10 cellular contexts compared by ENCODE assay signal in genomic region chr7:134780166-134780853, GRCh38. TPM values are rescaled to one million over a fixed set of nuclear protein-coding genes. Genes with fewer than 3 reads are reported as not detected.
DNase-seq lines count a peak whose midpoint lies in the region; TF ChIP-seq lines count a peak whose summit lies in the region.
"Had no signal": no experiment of that assay in that cellular context is flagged by ENCODE, and none has a peak within 500 bp of the region (broad histone marks: within the 10 kb centered on the region; RNA-seq: fewer than 3 reads in every experiment).

No MANE protein-coding gene starts in this region.

- H3K27ac ChIP-seq in tibial artery: peak overlapping the region; percentile 89 to 94

- intact Hi-C loops in tibial artery (cut with DNase I; ENCODE audit: low total_unique reads): loop anchor here (2.0 to 5.0 kb wide), 2 partner anchors 56 to 57 kb away; no protein-coding TSS in a partner anchor

- peak overlapping the region; percentile 98 for H3K4me3 Mint-ChIP-seq in endothelial cell (ENCODE audit: unreplicated experiment)
- H3K4me3 Mint-ChIP-seq: dendritic cell treated with granulocyte-macrophage colony-stimulating factor and Interleukin-4, amounts not matched to agents 40 ng/mL and 50 ng/mL, for 4 days had no signal

- peak overlapping the region; percentile 73 for H3K9ac ChIP-seq in NT2/D1 (ENCODE audit: insufficient read length, low read depth)

- no peak for TF ChIP-seq CTCF in endothelial cell (IDR thresholded peaks at IDR 0.05; ENCODE audit: unreplicated experiment)
- no peak for TF ChIP-seq CTCF in tibial artery (IDR thresholded peaks at IDR 0.05)

- peaks cover 5% of the 10 kb centered on the region for H3K27me3 Mint-ChIP-seq in endothelial cell (ENCODE audit: unreplicated experiment)

- peaks cover 50% of the 10 kb centered on the region for H3K36me3 ChIP-seq in NT2/D1 (ENCODE audit: insufficient read depth, insufficient read length, low read length)
- peaks cover 0 to 10% (median 0%) of the 10 kb centered on the region in 3 donors for H3K36me3 ChIP-seq in tibial artery

- no peaks in the 10 kb centered on the region for H3K27me3 ChIP-seq in NT2/D1 (ENCODE audit: insufficient read depth, insufficient read length)
- H3K27me3 ChIP-seq in tibial artery: no peaks in the 10 kb centered on the region

- no peaks in the 10 kb centered on the region for H3K9me3 Mint-ChIP-seq in endothelial cell (ENCODE audit: unreplicated experiment)
- H3K9me3 Mint-ChIP-seq: dendritic cell treated with granulocyte-macrophage colony-stimulating factor and Interleukin-4, amounts not matched to agents 40 ng/mL and 50 ng/mL, for 4 days had no signal

- H3K36me3 Mint-ChIP-seq in endothelial cell (ENCODE audit: low read depth, unreplicated experiment): peaks cover 11% of the 10 kb centered on the region

- H3K4me3 ChIP-seq in NT2/D1 (ENCODE audit: insufficient read length, low read depth): peak overlapping the region; percentile 45
- H3K4me3 ChIP-seq in tibial artery: peak overlapping the region; percentile 67 to 70

- DNase-seq in NT2/D1 (ENCODE audit: low read depth, low spot score) (no peak), endothelial cell (ENCODE audit: low spot score) (no peak), lung microvascular endothelial cell (ENCODE audit: low read depth in 2 of 2) (peak; percentile 19 to 42), tibial artery (no peak), COLO668 (lab: John Stamatoyannopoulos, UW; ENCODE audit: unreplicated experiment) (no peak), NCI-H345 (lab: John Stamatoyannopoulos, UW) (no peak), NCI-H1694 treated with DMSO at 0.1 percent for 48 hours (lab: John Stamatoyannopoulos, UW) (no peak)
- no peak for DNase-seq in activated naive CD4-positive, alpha-beta T cell treated with Interleukin-2 at 50 U/mL for 16 hours
- DNase-seq: NCI-H1092 treated with DMSO at 0.1 percent for 48 hours had no signal

- H3K4me1 ChIP-seq in NT2/D1 (ENCODE audit: insufficient read depth, insufficient read length): no peaks in the 10 kb centered on the region
- H3K4me1 ChIP-seq in tibial artery: peaks cover 0 to 48% (median 29%) of the 10 kb centered on the region in 4 donors

- peak overlapping the region; percentile 95 for H3K27ac Mint-ChIP-seq in endothelial cell (ENCODE audit: unreplicated experiment)
- H3K27ac Mint-ChIP-seq: dendritic cell treated with granulocyte-macrophage colony-stimulating factor and Interleukin-4, amounts not matched to agents 40 ng/mL and 50 ng/mL, for 4 days had no signal

- peaks cover 48% of the 10 kb centered on the region for H3K4me1 Mint-ChIP-seq in endothelial cell (ENCODE audit: unreplicated experiment)

- H3K9me3 ChIP-seq in NT2/D1 (ENCODE audit: insufficient read depth, low read length) (no peaks in the 10 kb centered on the region), tibial artery (no peaks in the 10 kb centered on the region)

RNA-seq across cellular contexts. Expression of gene CALD1, which starts 0.9 kb away (rescaled TPM):
- total RNA-seq in endothelial cell (ENCODE audit: unreplicated experiment): 230 TPM
- total RNA-seq in lung microvascular endothelial cell: 198 and 235 TPM in 2 replicates

Comparison
In these comparisons a context has a peak if more than half of its experiments do, and no peak if none do; other contexts are left out.
1. DNase-seq: peak in lung microvascular endothelial cell (2 of 2); none in NT2/D1 (single experiment), endothelial cell (single experiment), tibial artery (0 of 2), COLO668 (single experiment), NCI-H345 (single experiment), NCI-H1694 treated with DMSO at 0.1 percent for 48 hours (single experiment) and activated naive CD4-positive, alpha-beta T cell treated with Interleukin-2 at 50 U/mL for 16 hours (single experiment).